Comparison of ENCODE assay signal across 9 cellular contexts in genomic region chr6:116447496-116448011, GRCh38. TPM values are rescaled to one million over a fixed set of nuclear protein-coding genes. Genes with fewer than 3 reads are reported as not detected.
DNase-seq lines count a peak whose midpoint lies in the region; TF ChIP-seq lines count a peak whose summit lies in the region.
"Had no signal": no experiment of that assay in that cellular context is flagged by ENCODE, and none has a peak within 500 bp of the region (broad histone marks: within the 10 kb centered on the region; RNA-seq: fewer than 3 reads in every experiment).

No MANE protein-coding gene starts in this region.

- no peaks in the 10 kb centered on the region for H3K9me3 ChIP-seq in BLaER1 treated with 17β-estradiol and CSF1 and Interleukin-3, amounts not matched to agents 10 nM and 100 nM (replicated peaks in 1 of 11)

- 0 out of 2 replicates have a peak, but pooled peaks have one; percentile 8 for TF ChIP-seq CTCF in LNCaP clone FGC (IDR thresholded peaks at IDR 0.05; ENCODE audit: control insufficient read depth, extremely low read depth, insufficient read depth)

- peak overlapping the region in 6 of 11 experiments; percentile 9 to 82 (median 66); a peak in 9 of 22 replicates for H3K27ac ChIP-seq in BLaER1 treated with 17β-estradiol and CSF1 and Interleukin-3, amounts not matched to agents 10 nM and 100 nM

- H3K9ac ChIP-seq in BLaER1 treated with 17β-estradiol and CSF1 and Interleukin-3, amounts not matched to agents 10 nM and 100 nM = peak overlapping the region in 4 of 11 experiments; percentile 24 to 64 (median 50); a peak in 5 of 22 replicates

- peaks cover 10 to 100% (median 20%) of the 10 kb centered on the region in 10 experiments; a peak in 17 of 20 replicates for H3K4me1 ChIP-seq in BLaER1 treated with 17β-estradiol and CSF1 and Interleukin-3, amounts not matched to agents 10 nM and 100 nM

- DNase-seq in LNCaP clone FGC (ENCODE audit: low read depth) = no peak
- DNase-seq in astrocyte of the hippocampus (ENCODE audit: low read depth, low spot score) = peak; percentile 75
- DNase-seq in myocyte (ENCODE audit: low read depth) = peak; percentile 77
- no peak for DNase-seq in NCI-H446 treated with DMSO at 0.1 percent for 48 hours (lab: John Stamatoyannopoulos, UW)
- no peak for DNase-seq in NCI-H146 (lab: John Stamatoyannopoulos, UW)
- no peak for DNase-seq in GDM1 (lab: John Stamatoyannopoulos, UW)
- no peak for DNase-seq in iPS-NIHi11 (ENCODE audit: low spot score)
- DNase-seq: stimulated activated CD4-positive, alpha-beta T cell treated with anti-CD3 and anti-CD28 coated beads, Interleukin-4, amount 100 ng/mL, for 4 hours had no signal

- no peak overlapping the region; a peak in 1 of 20 replicates for H3K4me3 ChIP-seq in BLaER1 treated with 17β-estradiol and CSF1 and Interleukin-3, amounts not matched to agents 10 nM and 100 nM
- no peak overlapping the region for H3K4me3 ChIP-seq in LNCaP clone FGC (ENCODE audit: low read depth, low read length)

- peak overlapping the region in 4 of 11 experiments; percentile 37 to 88 (median 82); a peak in 7 of 22 replicates for H3K4me2 ChIP-seq in BLaER1 treated with 17β-estradiol and CSF1 and Interleukin-3, amounts not matched to agents 10 nM and 100 nM

- no peaks in the 10 kb centered on the region for H3K27me3 ChIP-seq in BLaER1 treated with 17β-estradiol and CSF1 and Interleukin-3, amounts not matched to agents 10 nM and 100 nM

- H4K20me1 ChIP-seq in BLaER1 treated with 17β-estradiol and CSF1 and Interleukin-3, amounts not matched to agents 10 nM and 100 nM = no peaks in the 10 kb centered on the region

- H3K36me3 ChIP-seq in BLaER1 treated with 17β-estradiol and CSF1 and Interleukin-3, amounts not matched to agents 10 nM and 100 nM = no peaks in the 10 kb centered on the region

RNA-seq across cellular contexts. Expression of gene CALHM6, which starts 13.6 kb away (rescaled TPM):
- total RNA-seq in myocyte = 0.31 TPM in 1 of 2 replicates, not detected in the other
- 1.7 TPM for polyA plus RNA-seq in myocyte (2012)

Comparison
In these comparisons a context has a peak if more than half of its experiments do, and no peak if none do; other contexts are left out.
1. DNase-seq: peak in astrocyte of the hippocampus (single experiment) and myocyte (single experiment); none in LNCaP clone FGC (single experiment), NCI-H446 treated with DMSO at 0.1 percent for 48 hours (single experiment), NCI-H146 (single experiment), GDM1 (single experiment) and iPS-NIHi11 (single experiment).